In genomic region chrX:73562458-73562857, GRCh38 we compare ENCODE assay signal across 8 cellular contexts. TPM values are rescaled to one million over a fixed set of nuclear protein-coding genes. Genes with fewer than 3 reads are reported as not detected.
DNase-seq lines count a peak whose midpoint lies in the region; ATAC-seq and TF ChIP-seq lines count a peak whose summit lies in the region.

No MANE protein-coding gene starts in this region.

- TF ChIP-seq CTCF in GM12875 (IDR thresholded peaks at IDR 0.05; ENCODE audit: borderline replicate concordance, insufficient read depth, low read depth, low read length) (no peak), astrocyte of the spinal cord (IDR thresholded peaks at IDR 0.05; ENCODE audit: low read depth, low read length) (no peak)

- H3K23ac ChIP-seq in mesenchymal stem cell (ENCODE audit: low read length in 2 of 2) = no peak overlapping the region

- H3K36me3 ChIP-seq in mesenchymal stem cell (ENCODE audit: control insufficient read depth in 1 of 2, insufficient read depth in 2 of 2, low read depth in 1 of 2, low read length in 2 of 2) = no peaks in the 10 kb centered on the region

- H3K79me1 ChIP-seq in mesenchymal stem cell (replicated peaks; ENCODE audit: low read length, poor library complexity, severe bottlenecking) = no peaks in the 10 kb centered on the region

- no peak overlapping the region for H3K18ac ChIP-seq in mesenchymal stem cell (ENCODE audit: low read depth in 1 of 2, low read length in 2 of 2)

- WGBS in mesenchymal stem cell = no CpG with 5 or more reads among the region's 3 CpGs

- H4K91ac ChIP-seq in mesenchymal stem cell (ENCODE audit: low read length) = no peak overlapping the region

- no peak overlapping the region for H2BK5ac ChIP-seq in mesenchymal stem cell (ENCODE audit: low read depth, low read length, poor library complexity, severe bottlenecking)

- H4K8ac ChIP-seq in mesenchymal stem cell (ENCODE audit: low read length) = no peak overlapping the region

- H3K27me3 ChIP-seq in mesenchymal stem cell (ENCODE audit: control insufficient read depth in 1 of 2, insufficient read depth in 1 of 2, low read length in 2 of 2) = no peaks in the 10 kb centered on the region

- H2AFZ ChIP-seq in mesenchymal stem cell (ENCODE audit: low read depth, low read length) = no peak overlapping the region

- H3K27ac ChIP-seq in mesenchymal stem cell (ENCODE audit: low read length, poor library complexity, severe bottlenecking) = no peak overlapping the region

- H3K4ac ChIP-seq in mesenchymal stem cell (ENCODE audit: low read depth in 1 of 2, low read length in 2 of 2) = no peak overlapping the region

- DNase-seq in astrocyte of the spinal cord (ENCODE audit: low read depth, low spot score) = no peak
- DNase-seq in mesenchymal stem cell = no peak
- no peak for DNase-seq in COLO668 (lab: John Stamatoyannopoulos, UW; ENCODE audit: unreplicated experiment)
- DNase-seq in KBM-7 = no peak
- DNase-seq in activated CD4-positive, alpha-beta T cell treated with anti-CD3 and anti-CD28 coated beads, Interleukin-2, amount 50 U/mL, for 1 hour = no peak

- no peak overlapping the region for H2AK5ac ChIP-seq in mesenchymal stem cell (ENCODE audit: low read length, severe bottlenecking)

- H2BK120ac ChIP-seq in mesenchymal stem cell (ENCODE audit: low read depth, low read length) = no peak overlapping the region

- H2BK15ac ChIP-seq in mesenchymal stem cell (ENCODE audit: low read depth, poor library complexity, severe bottlenecking) = no peak overlapping the region

- H3K4me1 ChIP-seq in mesenchymal stem cell (ENCODE audit: control insufficient read depth, insufficient read depth, low read depth, low read length) = no peaks in the 10 kb centered on the region

- no peaks in the 10 kb centered on the region for H3K9me3 ChIP-seq in mesenchymal stem cell (ENCODE audit: control insufficient read depth, low read length)

- H2BK12ac ChIP-seq in mesenchymal stem cell (ENCODE audit: low read length in 2 of 2) = no peak overlapping the region

- no peak overlapping the region for H3K14ac ChIP-seq in mesenchymal stem cell (ENCODE audit: low read length in 2 of 2)

- ATAC-seq in HG03175 (IDR thresholded peaks at IDR 0.05; ENCODE audit: unreplicated experiment) = peak; percentile 12
- ATAC-seq in HG03039 (IDR thresholded peaks at IDR 0.05; ENCODE audit: unreplicated experiment) = no peak

- H3K4me3 ChIP-seq in GM12875 (ENCODE audit: low read depth, low read length) (peak overlapping the region; percentile 61), astrocyte of the spinal cord (ENCODE audit: low read depth, low read length) (peak overlapping the region; percentile 75), mesenchymal stem cell (ENCODE audit: insufficient read depth in 1 of 2, low read depth in 1 of 2, low read length in 2 of 2) (peak overlapping the region in 1 of 2 experiments; percentile 83)

- in situ Hi-C loops in astrocyte of the spinal cord (cut with HindIII; ENCODE audit: low sequenced_read_pairs) = no loop called here
- in situ Hi-C loops in KBM-7 (cut with MboI; ENCODE audit: low pct_unique_long_range_greater_than_20kb, low sequenced_read_pairs) = no loop called here

- H3K9ac ChIP-seq in mesenchymal stem cell (ENCODE audit: low read length) = peak overlapping the region; percentile 97

- H3K4me2 ChIP-seq in mesenchymal stem cell (ENCODE audit: low read length, poor library complexity, severe bottlenecking) = peak overlapping the region; percentile 22

RNA-seq across cellular contexts. Expression of gene CHIC1, which starts 0.5 kb away (rescaled TPM):
- 6.5 TPM for polyA plus RNA-seq in mesenchymal stem cell (2013, experiment 1 of 2)
- 6.9 TPM for polyA plus RNA-seq in mesenchymal stem cell (2013, experiment 2 of 2)
